Comparison of ENCODE assay signal across 1 cellular context in genomic region chr20:52017669-52018317, GRCh38.
TF ChIP-seq lines count a peak whose summit lies in the region.

No MANE protein-coding gene starts in this region.

TF ChIP-seq in HepG2, 621 proteins besides CTCF, POLR2A, EP300 and RAD21 (continued from another document):
- TF ChIP-seq, protein P1, sequence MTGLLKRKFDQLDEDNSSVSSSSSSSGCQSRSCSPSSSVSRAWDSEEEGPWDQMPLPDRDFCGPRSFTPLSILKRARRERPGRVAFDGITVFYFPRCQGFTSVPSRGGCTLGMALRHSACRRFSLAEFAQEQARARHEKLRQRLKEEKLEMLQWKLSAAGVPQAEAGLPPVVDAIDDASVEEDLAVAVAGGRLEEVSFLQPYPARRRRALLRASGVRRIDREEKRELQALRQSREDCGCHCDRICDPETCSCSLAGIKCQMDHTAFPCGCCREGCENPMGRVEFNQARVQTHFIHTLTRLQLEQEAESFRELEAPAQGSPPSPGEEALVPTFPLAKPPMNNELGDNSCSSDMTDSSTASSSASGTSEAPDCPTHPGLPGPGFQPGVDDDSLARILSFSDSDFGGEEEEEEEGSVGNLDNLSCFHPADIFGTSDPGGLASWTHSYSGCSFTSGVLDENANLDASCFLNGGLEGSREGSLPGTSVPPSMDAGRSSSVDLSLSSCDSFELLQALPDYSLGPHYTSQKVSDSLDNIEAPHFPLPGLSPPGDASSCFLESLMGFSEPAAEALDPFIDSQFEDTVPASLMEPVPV (CRISPR knock-in tag; IDR thresholded peaks at IDR 0.05): no peak
- TF ChIP-seq TEAD2 (CRISPR knock-in tag; IDR thresholded peaks at IDR 0.05) (no peak), HDAC1 (CRISPR knock-in tag; IDR thresholded peaks at IDR 0.05) (peak; percentile 25), ZNF670 (CRISPR knock-in tag; IDR thresholded peaks at IDR 0.05; ENCODE audit: borderline replicate concordance) (0 out of 2 replicates have a peak, but pooled peaks have one; percentile 51), ZNF317 (CRISPR knock-in tag; IDR thresholded peaks at IDR 0.05) (0 out of 2 replicates have a peak, but pooled peaks have one; percentile 22), ZNF605 (CRISPR knock-in tag; IDR thresholded peaks at IDR 0.05) (no peak), YY1 (IDR thresholded peaks at IDR 0.05; ENCODE audit: insufficient read depth, insufficient replicate concordance, low read depth, low read length) (no peak), ZNF142 (CRISPR knock-in tag; IDR thresholded peaks at IDR 0.05) (no peak), ZNF816 (CRISPR knock-in tag; IDR thresholded peaks at IDR 0.05; ENCODE audit: borderline replicate concordance) (0 out of 2 replicates have a peak, but pooled peaks have one; percentile 59), ZBTB21 (CRISPR knock-in tag; IDR thresholded peaks at IDR 0.05) (no peak), ZHX2 (IDR thresholded peaks at IDR 0.05; ENCODE audit: low read depth) (no peak), ZHX2 (CRISPR knock-in tag; IDR thresholded peaks at IDR 0.05; ENCODE audit: borderline replicate concordance) (no peak), ZNF160 (CRISPR knock-in tag; IDR thresholded peaks at IDR 0.05) (no peak), HIVEP1 (CRISPR knock-in tag; IDR thresholded peaks at IDR 0.05) (0 out of 2 replicates have a peak, but pooled peaks have one; percentile 45), ZNF33A (CRISPR knock-in tag; IDR thresholded peaks at IDR 0.05; ENCODE audit: borderline replicate concordance) (0 out of 2 replicates have a peak, but pooled peaks have one; percentile 73), ZNF772 (CRISPR knock-in tag; IDR thresholded peaks at IDR 0.05) (no peak), ASH2L (IDR thresholded peaks at IDR 0.05; ENCODE audit: insufficient read length, low read depth, low read length) (peak; percentile 6), ZNF563 (CRISPR knock-in tag; IDR thresholded peaks at IDR 0.05) (peak; percentile 41; the same call in 1 of the 2 replicates), ZNF24 (IDR thresholded peaks at IDR 0.05) (peak; percentile 95), ZFP82 (CRISPR knock-in tag; IDR thresholded peaks at IDR 0.05; ENCODE audit: borderline replicate concordance) (peak; percentile 86; the same call in 1 of the 2 replicates), ZNF629 (CRISPR knock-in tag; conservative IDR thresholded peaks at IDR 0.05) (peak; percentile 88)
- TF ChIP-seq, protein P2, sequence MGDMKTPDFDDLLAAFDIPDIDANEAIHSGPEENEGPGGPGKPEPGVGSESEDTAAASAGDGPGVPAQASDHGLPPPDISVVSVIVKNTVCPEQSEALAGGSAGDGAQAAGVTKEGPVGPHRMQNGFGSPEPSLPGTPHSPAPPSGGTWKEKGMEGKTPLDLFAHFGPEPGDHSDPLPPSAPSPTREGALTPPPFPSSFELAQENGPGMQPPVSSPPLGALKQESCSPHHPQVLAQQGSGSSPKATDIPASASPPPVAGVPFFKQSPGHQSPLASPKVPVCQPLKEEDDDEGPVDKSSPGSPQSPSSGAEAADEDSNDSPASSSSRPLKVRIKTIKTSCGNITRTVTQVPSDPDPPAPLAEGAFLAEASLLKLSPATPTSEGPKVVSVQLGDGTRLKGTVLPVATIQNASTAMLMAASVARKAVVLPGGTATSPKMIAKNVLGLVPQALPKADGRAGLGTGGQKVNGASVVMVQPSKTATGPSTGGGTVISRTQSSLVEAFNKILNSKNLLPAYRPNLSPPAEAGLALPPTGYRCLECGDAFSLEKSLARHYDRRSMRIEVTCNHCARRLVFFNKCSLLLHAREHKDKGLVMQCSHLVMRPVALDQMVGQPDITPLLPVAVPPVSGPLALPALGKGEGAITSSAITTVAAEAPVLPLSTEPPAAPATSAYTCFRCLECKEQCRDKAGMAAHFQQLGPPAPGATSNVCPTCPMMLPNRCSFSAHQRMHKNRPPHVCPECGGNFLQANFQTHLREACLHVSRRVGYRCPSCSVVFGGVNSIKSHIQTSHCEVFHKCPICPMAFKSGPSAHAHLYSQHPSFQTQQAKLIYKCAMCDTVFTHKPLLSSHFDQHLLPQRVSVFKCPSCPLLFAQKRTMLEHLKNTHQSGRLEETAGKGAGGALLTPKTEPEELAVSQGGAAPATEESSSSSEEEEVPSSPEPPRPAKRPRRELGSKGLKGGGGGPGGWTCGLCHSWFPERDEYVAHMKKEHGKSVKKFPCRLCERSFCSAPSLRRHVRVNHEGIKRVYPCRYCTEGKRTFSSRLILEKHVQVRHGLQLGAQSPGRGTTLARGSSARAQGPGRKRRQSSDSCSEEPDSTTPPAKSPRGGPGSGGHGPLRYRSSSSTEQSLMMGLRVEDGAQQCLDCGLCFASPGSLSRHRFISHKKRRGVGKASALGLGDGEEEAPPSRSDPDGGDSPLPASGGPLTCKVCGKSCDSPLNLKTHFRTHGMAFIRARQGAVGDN (CRISPR knock-in tag; IDR thresholded peaks at IDR 0.05): peak; percentile 30; the same call in 1 of the 2 replicates
